16 cellular contexts compared by ENCODE assay signal in genomic region chr9:135584934-135585333, GRCh38. TPM values are rescaled to one million over a fixed set of nuclear protein-coding genes. Genes with fewer than 3 reads are reported as not detected.
"Had no signal": no experiment of that assay in that cellular context is flagged by ENCODE, and none has a peak within 500 bp of the region (broad histone marks: within the 10 kb centered on the region; RNA-seq: fewer than 3 reads in every experiment).

No MANE protein-coding gene starts in this region.

- H3K9me3 Mint-ChIP-seq: activated naive CD4-positive, alpha-beta T cell treated with anti-CD3 and anti-CD28 coated beads, Interleukin-2, amount 50 U/mL, for 72 hours; neural progenitor cell; stimulated activated naive CD8-positive, alpha-beta T cell treated with anti-CD3 and anti-CD28 coated beads, Interleukin-15, amount 100 ng/mL, for 72 hours; T-helper 1 cell treated with Interleukin-12 subunit alpha and Interleukin-12 subunit beta and Interleukin-4 antibody, amounts not matched to agents 30 μg/mL and 1 μg/mL, for 36 hours had no signal

- H3K27ac Mint-ChIP-seq: neural progenitor cell; stimulated activated naive CD8-positive, alpha-beta T cell treated with anti-CD3 and anti-CD28 coated beads, Interleukin-15, amount 100 ng/mL, for 72 hours; T-helper 1 cell treated with Interleukin-12 subunit alpha and Interleukin-12 subunit beta and Interleukin-4 antibody, amounts not matched to agents 30 μg/mL and 1 μg/mL, for 36 hours had no signal

- H3K27ac ChIP-seq: esophagus squamous epithelium, foreskin keratinocyte, neural progenitor cell, pancreas had no signal

- DNase-seq: activated CD4-positive, alpha-beta T cell treated with anti-CD3 and anti-CD28 coated beads, Interleukin-2, amount 50 U/mL, for 1 hour; activated CD4-positive, CD25-positive, alpha-beta regulatory T cell; activated effector memory CD4-positive, alpha-beta T cell treated with anti-CD3 and anti-CD28 coated beads, Interleukin-2, amount 50 U/mL, for 16 hours; activated T-cell treated with anti-CD3 and anti-CD28 coated beads, Interleukin-2, amount 50 U/mL, for 1 hour; anterior cingulate cortex; esophagus squamous epithelium; foreskin keratinocyte; left ventricle myocardium superior; pancreas; stimulated activated CD4-positive, alpha-beta T cell treated with anti-CD3 and anti-CD28 coated beads, Interleukin-4, amount 100 ng/mL, for 4 hours; stimulated activated naive CD8-positive, alpha-beta T cell treated with anti-CD3 and anti-CD28 coated beads, Interleukin-15, amount 100 ng/mL, for 72 hours had no signal

- H3K4me3 ChIP-seq: esophagus squamous epithelium, neural progenitor cell, pancreas had no signal

- H3K27me3 ChIP-seq: foreskin keratinocyte, neural progenitor cell, pancreas had no signal

- H3K36me3 ChIP-seq: esophagus squamous epithelium, neural progenitor cell, pancreas had no signal

- H3K4me1 ChIP-seq: esophagus squamous epithelium, foreskin keratinocyte, neural progenitor cell, pancreas had no signal

- H3K36me3 Mint-ChIP-seq: activated naive CD4-positive, alpha-beta T cell treated with anti-CD3 and anti-CD28 coated beads, Interleukin-2, amount 50 U/mL, for 72 hours; neural progenitor cell had no signal

- H3K9me3 ChIP-seq: esophagus squamous epithelium, pancreas had no signal

- ATAC-seq: activated naive CD4-positive, alpha-beta T cell treated with anti-CD3 and anti-CD28 coated beads, Interleukin-2, amount 50 U/mL, for 72 hours; foreskin keratinocyte; left ventricle myocardium superior; pancreas; stimulated activated naive CD8-positive, alpha-beta T cell treated with anti-CD3 and anti-CD28 coated beads, Interleukin-15, amount 100 ng/mL, for 72 hours had no signal

- FAIRE-seq: keratinocyte, pancreas had no signal

- H3K4me1 Mint-ChIP-seq: stimulated activated naive CD8-positive, alpha-beta T cell treated with anti-CD3 and anti-CD28 coated beads, Interleukin-15, amount 100 ng/mL, for 72 hours had no signal

- H3K4me3 Mint-ChIP-seq: neural progenitor cell; stimulated activated naive CD8-positive, alpha-beta T cell treated with anti-CD3 and anti-CD28 coated beads, Interleukin-15, amount 100 ng/mL, for 72 hours; T-helper 1 cell treated with Interleukin-12 subunit alpha and Interleukin-12 subunit beta and Interleukin-4 antibody, amounts not matched to agents 30 μg/mL and 1 μg/mL, for 36 hours had no signal

RNA-seq across cellular contexts. Expression of gene PAEP, which starts 23.4 kb away (rescaled TPM):
- total RNA-seq: activated naive CD4-positive, alpha-beta T cell treated with anti-CD3 and anti-CD28 coated beads, Interleukin-2, amount 50 U/mL, for 72 hours; esophagus squamous epithelium; foreskin keratinocyte; left ventricle myocardium superior; mesenteric fat pad; pancreas had no signal
- polyA plus RNA-seq: foreskin keratinocyte, keratinocyte, pancreas had no signal

RNA-seq across cellular contexts. Expression of gene OBP2A, which starts 39.0 kb away (rescaled TPM):
- total RNA-seq: activated naive CD4-positive, alpha-beta T cell treated with anti-CD3 and anti-CD28 coated beads, Interleukin-2, amount 50 U/mL, for 72 hours; esophagus squamous epithelium; foreskin keratinocyte; left ventricle myocardium superior; mesenteric fat pad; pancreas had no signal
- polyA plus RNA-seq: foreskin keratinocyte, keratinocyte, pancreas had no signal

RNA-seq across cellular contexts. Expression of gene GLT6D1, which starts 54.4 kb away (rescaled TPM):
- total RNA-seq: activated naive CD4-positive, alpha-beta T cell treated with anti-CD3 and anti-CD28 coated beads, Interleukin-2, amount 50 U/mL, for 72 hours; esophagus squamous epithelium; foreskin keratinocyte; left ventricle myocardium superior; mesenteric fat pad; pancreas had no signal
- polyA plus RNA-seq: foreskin keratinocyte, keratinocyte had no signal
